ENCODE assay signal across 34 cellular contexts in genomic region chr1:208276757-208277435, GRCh38.
"Had no signal": no experiment of that assay in that cellular context is flagged by ENCODE, and none has a peak within 500 bp of the region (broad histone marks: within the 10 kb centered on the region; RNA-seq: fewer than 3 reads in every experiment).

No MANE protein-coding gene starts in this region.

- H3K4me2 ChIP-seq: KMS-11 had no signal

- H3K9ac ChIP-seq: KMS-11 had no signal

- H3K27ac ChIP-seq: KMS-11 had no signal

- H3K4me3 ChIP-seq: MG63 had no signal

- H3K9me3 ChIP-seq: MG63 had no signal

- DNase-seq: Karpas-422, Kasumi-1, KG1, MG63, MM.1S, MV-4-11, NCI-H1048, NCI-H1092, NCI-H1092 treated with DMSO at 0.1 percent for 48 hours, NCI-H1105, NCI-H1105 treated with DMSO at 0.1 percent for 48 hours, NCI-H1417, NCI-H1417 treated with DMSO at 0.1 percent for 48 hours, NCI-H1436, NCI-H1436 treated with DMSO at 0.1 percent for 48 hours, NCI-H146, NCI-H1694, NCI-H1694 treated with DMSO at 0.1 percent for 48 hours, NCI-H187, NCI-H187 treated with DMSO at 0.1 percent for 48 hours, NCI-H1930, NCI-H2029, NCI-H2029 treated with DMSO at 0.1 percent for 48 hours, NCI-H2081, NCI-H2081 treated with DMSO at 0.1 percent for 48 hours, NCI-H2107, NCI-H2171, NCI-H226, NCI-H345, NCI-H446, NCI-H446 treated with DMSO at 0.1 percent for 48 hours, NCI-H510A, NCI-H510A treated with DMSO at 0.1 percent for 48 hours had no signal

- H3K36me3 ChIP-seq: MG63 had no signal
